13 cellular contexts compared by ENCODE assay signal in the genomic region with DNA sequence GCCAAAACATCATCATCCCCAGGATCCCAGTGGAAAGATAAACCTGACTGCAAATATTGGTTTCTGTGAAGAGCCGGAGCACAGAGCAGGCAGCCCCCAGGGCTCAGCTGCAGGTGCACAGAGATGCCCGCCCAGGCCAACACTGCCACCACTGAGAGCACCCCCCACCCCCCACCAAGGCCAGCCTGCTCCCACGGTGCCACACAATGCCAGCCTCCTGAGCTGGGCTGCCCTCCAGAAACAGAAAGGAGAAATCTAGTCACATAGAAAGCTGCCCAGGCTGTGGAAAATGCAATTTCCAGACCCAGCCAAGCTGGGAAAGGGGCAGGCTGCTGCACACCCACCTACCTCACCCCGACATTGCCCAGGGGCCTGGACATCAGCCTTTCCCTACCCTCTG.
A peak's percentile ranks its signal among the peaks of the same experiment; 100 is the strongest.
DNase-seq lines count a peak whose midpoint lies in the region.
"Had no signal": no experiment of that assay in that cellular context is flagged by ENCODE, and none has a peak within 500 bp of the region (broad histone marks: within the 10 kb centered on the region; RNA-seq: fewer than 3 reads in every experiment).

No MANE protein-coding gene starts in this region.

- no peaks in the 10 kb centered on the region for H3K79me2 ChIP-seq in trophoblast cell (ENCODE audit: control insufficient read depth, insufficient read depth, low read length, poor library complexity)

- no peaks in the 10 kb centered on the region for H3K9me3 Mint-ChIP-seq in immature natural killer cell
- H3K9me3 Mint-ChIP-seq: CD8-positive, alpha-beta memory T cell had no signal

- H3K36me3 Mint-ChIP-seq in immature natural killer cell, result no peaks in the 10 kb centered on the region
- H3K36me3 Mint-ChIP-seq: CD8-positive, alpha-beta memory T cell had no signal

- no peak overlapping the region for H3K9ac ChIP-seq in trophoblast cell (ENCODE audit: low read length)
- H3K9ac ChIP-seq: BLaER1, GM23248 had no signal

- H3K27ac Mint-ChIP-seq in immature natural killer cell, result no peak overlapping the region
- H3K27ac Mint-ChIP-seq: CD8-positive, alpha-beta memory T cell had no signal

- H3K4me3 ChIP-seq in trophoblast cell (ENCODE audit: low read depth, low read length), result no peak overlapping the region
- H3K4me3 ChIP-seq: BLaER1, GM23248 had no signal

- H2BK120ac ChIP-seq in trophoblast cell (ENCODE audit: insufficient read depth, low read length, poor library complexity), result no peak overlapping the region

- no peak overlapping the region for H3K4me2 ChIP-seq in trophoblast cell (ENCODE audit: low read length)
- H3K4me2 ChIP-seq: BLaER1 had no signal

- no peak overlapping the region for H3K4ac ChIP-seq in trophoblast cell (ENCODE audit: low read depth, low read length)

- H2AFZ ChIP-seq in trophoblast cell (ENCODE audit: insufficient read depth, low read length, poor library complexity), result no peak overlapping the region
- H2AFZ ChIP-seq: GM23248 had no signal

- H3K4me1 Mint-ChIP-seq in immature natural killer cell, result no peaks in the 10 kb centered on the region
- H3K4me1 Mint-ChIP-seq: CD8-positive, alpha-beta memory T cell had no signal

- no peak overlapping the region for H3K27ac ChIP-seq in trophoblast cell (ENCODE audit: low read depth, low read length)
- H3K27ac ChIP-seq: BLaER1, GM23248, HL-60 had no signal

- H3K23ac ChIP-seq in trophoblast cell (ENCODE audit: low read length), result no peak overlapping the region

- no peak overlapping the region for H2AK5ac ChIP-seq in trophoblast cell (ENCODE audit: low read length)

- no peaks in the 10 kb centered on the region for H3K9me3 ChIP-seq in trophoblast cell (ENCODE audit: insufficient read depth, low read depth, low read length)

- DNase-seq in Ammon's horn (ENCODE audit: low spot score) (peak; percentile 25), COLO668 (lab: John Stamatoyannopoulos, UW; ENCODE audit: unreplicated experiment) (peak; percentile 11), globus pallidus (ENCODE audit: low spot score) (peak; percentile 57), mesenteric fat pad (ENCODE audit: low spot score) (peak; percentile 71), immature natural killer cell (no peak), A172 (ENCODE audit: low spot score) (no peak), trophoblast cell (no peak)
- DNase-seq: Calu3; CD8-positive, alpha-beta memory T cell; DMS 273 treated with DMSO at 0.1 percent for 48 hours; GM23248 had no signal

- H3K36me3 ChIP-seq in trophoblast cell (ENCODE audit: control insufficient read depth in 1 of 2, insufficient read depth in 2 of 2, low read length in 2 of 2), result no peaks in the 10 kb centered on the region

- H3K4me3 Mint-ChIP-seq in immature natural killer cell, result no peak overlapping the region
- H3K4me3 Mint-ChIP-seq: CD8-positive, alpha-beta memory T cell had no signal

- H3K4me1 ChIP-seq in trophoblast cell (ENCODE audit: control insufficient read depth in 1 of 2, insufficient read depth in 2 of 2, low read length in 2 of 2), result peaks cover 0 to 2% of the 10 kb centered on the region in 2 experiments

- peaks cover 2 to 7% (median 2%) of the 10 kb centered on the region in 3 donors for H3K27me3 Mint-ChIP-seq in immature natural killer cell (ENCODE audit: low read depth in 3 of 3)

- H4K12ac ChIP-seq in trophoblast cell (ENCODE audit: low read depth, low read length), result no peak overlapping the region

- WGBS in trophoblast cell (ENCODE audit: extremely low coverage, insufficient coverage, insufficient read length), result no CpG with 5 or more reads among the region's 4 CpGs

- no peak overlapping the region for H4K91ac ChIP-seq in trophoblast cell (ENCODE audit: low read depth, low read length)

- no peaks in the 10 kb centered on the region for H3K27me3 ChIP-seq in trophoblast cell (ENCODE audit: insufficient read depth, low read length)
- H3K27me3 ChIP-seq: BLaER1 had no signal

- no peak overlapping the region for H2BK5ac ChIP-seq in trophoblast cell (ENCODE audit: low read depth, low read length, poor library complexity)

- H4K8ac ChIP-seq in trophoblast cell (ENCODE audit: low read depth, low read length), result no peak overlapping the region

- no peak overlapping the region for H2BK12ac ChIP-seq in trophoblast cell (ENCODE audit: low read length)

- H3K18ac ChIP-seq in trophoblast cell (ENCODE audit: low read length), result no peak overlapping the region

- H3K14ac ChIP-seq in trophoblast cell (ENCODE audit: low read length), result no peak overlapping the region

- H3K79me1 ChIP-seq in trophoblast cell (ENCODE audit: low read length), result no peaks in the 10 kb centered on the region

Comparison
In these comparisons a context has a peak if more than half of its experiments do, and no peak if none do; other contexts are left out.
1. DNase-seq: peak in Ammon's horn (single experiment), COLO668 (single experiment), globus pallidus (single experiment) and mesenteric fat pad (single experiment); none in immature natural killer cell (0 of 3), A172 (single experiment) and trophoblast cell (0 of 2).